Comparison of ENCODE assay signal across 26 cellular contexts in the genomic region with DNA sequence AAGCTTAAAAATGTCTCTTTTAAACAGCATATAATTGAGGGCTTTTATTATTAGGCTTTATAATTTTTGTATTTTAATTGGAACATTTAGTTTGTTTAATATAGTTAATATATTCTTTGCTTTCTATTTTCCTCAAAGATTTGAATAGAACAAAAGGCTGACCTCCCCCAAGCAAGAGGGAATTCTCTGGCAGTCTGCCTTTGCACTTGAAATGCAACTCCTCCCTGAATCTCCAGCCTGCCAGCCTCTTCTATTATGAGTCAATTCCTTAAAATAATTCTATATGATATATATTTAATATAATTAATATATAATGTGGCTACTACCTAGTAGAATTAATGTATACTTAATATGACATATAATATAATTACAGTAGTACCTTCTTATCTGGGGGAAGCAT.
DNase-seq lines count a peak whose midpoint lies in the region; ATAC-seq, FAIRE-seq and TF ChIP-seq lines count a peak whose summit lies in the region.
"Had no signal": no experiment of that assay in that cellular context is flagged by ENCODE, and none has a peak within 500 bp of the region (broad histone marks: within the 10 kb centered on the region; RNA-seq: fewer than 3 reads in every experiment).

No MANE protein-coding gene starts in this region.

- dilution Hi-C loops in endothelial cell of umbilical vein (cut with MboI; ENCODE audit: extremely low pct_ligation_motif_present, low sequenced_read_pairs): no loop called here

- no peak overlapping the region for H4K91ac ChIP-seq in H9 (ENCODE audit: insufficient read length, low read depth, low read length)

- no peak overlapping the region for H4K5ac ChIP-seq in H9 (ENCODE audit: insufficient read length, low read depth, low read length)

- no peak overlapping the region for H3K23ac ChIP-seq in H9 (ENCODE audit: insufficient read length, low read depth, low read length)

- H3K9me3 Mint-ChIP-seq in activated CD8-positive, alpha-beta T cell treated with anti-CD3 and anti-CD28 coated beads for 36 hours: no peaks in the 10 kb centered on the region
- no peaks in the 10 kb centered on the region for H3K9me3 Mint-ChIP-seq in H9
- H3K9me3 Mint-ChIP-seq: activated naive CD8-positive, alpha-beta T cell treated with anti-CD3 and anti-CD28 coated beads, Interleukin-2, amount 10 ng/mL, durations not matched to agents 7 days and 5 days; CD4-positive, CD25-positive, alpha-beta regulatory T cell; effector memory CD8-positive, alpha-beta T cell; memory B cell; natural killer cell treated with Interleukin-12 subunit alpha and Interleukin-12 subunit beta and Interleukin-15 and Interleukin-18, amount 100 ng/mL, for 72 hours had no signal

- H3K4me2 ChIP-seq in endothelial cell of umbilical vein (ENCODE audit: insufficient read depth, low read length) (no peak overlapping the region), H9 (ENCODE audit: insufficient read depth, insufficient read length, low read length) (no peak overlapping the region)
- H3K4me2 ChIP-seq: SK-N-SH had no signal

- no peak overlapping the region for H2BK15ac ChIP-seq in H9 (ENCODE audit: low read depth, low read length)

- H3K27ac ChIP-seq in SK-N-MC: 0 out of 2 replicates have a peak overlapping the region, but pooled peaks have one; percentile 34
- H3K27ac ChIP-seq in endothelial cell of umbilical vein (ENCODE audit: insufficient read depth, low read depth, low read length): no peak overlapping the region
- H3K27ac ChIP-seq in H9 (ENCODE audit: insufficient read length, low read depth, low read length): no peak overlapping the region
- H3K27ac ChIP-seq: foreskin keratinocyte, HL-60, parathyroid adenoma, stomach had no signal

- no peaks in the 10 kb centered on the region for H3K27me3 Mint-ChIP-seq in activated CD8-positive, alpha-beta T cell treated with anti-CD3 and anti-CD28 coated beads for 36 hours
- H3K27me3 Mint-ChIP-seq in H9 (ENCODE audit: low read depth): no peaks in the 10 kb centered on the region; the same call in 1 of the 2 replicates
- H3K27me3 Mint-ChIP-seq: activated naive CD8-positive, alpha-beta T cell treated with anti-CD3 and anti-CD28 coated beads, Interleukin-2, amount 10 ng/mL, durations not matched to agents 7 days and 5 days; CD4-positive, CD25-positive, alpha-beta regulatory T cell; effector memory CD8-positive, alpha-beta T cell; memory B cell; natural killer cell treated with Interleukin-12 subunit alpha and Interleukin-12 subunit beta and Interleukin-15 and Interleukin-18, amount 100 ng/mL, for 72 hours had no signal

- CTCF ChIA-PET in endothelial cell of umbilical vein (lab: Charles Lee): interaction anchor here (1.0 to 2.4 kb wide), 2 partner anchors 11 to 14 kb away, joined by 3 to 5 read pairs; no protein-coding TSS in a partner anchor
- CTCF ChIA-PET in activated CD8-positive, alpha-beta T cell treated with anti-CD3 and anti-CD28 coated beads for 36 hours (lab: Charles Lee): no interaction called here

- no peak for ATAC-seq in GM18873 (IDR thresholded peaks at IDR 0.05; ENCODE audit: low FRiP score, unreplicated experiment)
- ATAC-seq in activated CD8-positive, alpha-beta T cell treated with anti-CD3 and anti-CD28 coated beads for 36 hours: no peak
- ATAC-seq: effector memory CD8-positive, alpha-beta T cell; foreskin keratinocyte; natural killer cell treated with Interleukin-12 subunit alpha and Interleukin-12 subunit beta and Interleukin-15 and Interleukin-18, amount 100 ng/mL, for 72 hours had no signal

- intact Hi-C loops in endothelial cell of umbilical vein (cut with micrococcal nuclease): no loop called here
- intact Hi-C loops in activated CD8-positive, alpha-beta T cell treated with anti-CD3 and anti-CD28 coated beads for 36 hours (cut with micrococcal nuclease): no loop called here

- no peak for FAIRE-seq in endothelial cell of umbilical vein (lab: Jason Lieb, UNC)
- FAIRE-seq: urothelium cell line had no signal

- no peaks in the 10 kb centered on the region for H3K27me3 ChIP-seq in endothelial cell of umbilical vein (ENCODE audit: control insufficient read depth in 2 of 2, insufficient read depth in 2 of 2, low read length in 2 of 2)
- no peaks in the 10 kb centered on the region for H3K27me3 ChIP-seq in H9 (ENCODE audit: insufficient read depth, low read length)
- H3K27me3 ChIP-seq: foreskin keratinocyte, stomach had no signal

- H3T11ph ChIP-seq in H9 (ENCODE audit: low read length): no peak overlapping the region

- DNase-seq in Ammon's horn (ENCODE audit: low spot score) (peak; percentile 43), SK-N-MC (ENCODE audit: low read depth, low spot score) (no peak), endothelial cell of umbilical vein (ENCODE audit: low read depth, low spot score) (peak; percentile 30), myocyte (ENCODE audit: low read depth) (peak; percentile 58), H9 (no peak)
- DNase-seq in activated CD8-positive, alpha-beta T cell treated with anti-CD3 and anti-CD28 coated beads for 36 hours: no peak
- no peak for DNase-seq in activated CD4-positive, alpha-beta T cell treated with anti-CD3 and anti-CD28 coated beads, Interleukin-2, amount 50 U/mL, for 48 hours
- DNase-seq: ACHN; activated CD4-positive, alpha-beta T cell treated with anti-CD3 and anti-CD28 coated beads for 1 hour; activated naive CD8-positive, alpha-beta T cell treated with anti-CD3 and anti-CD28 coated beads, Interleukin-2, amount 10 ng/mL, durations not matched to agents 7 days and 5 days; CD4-positive, CD25-positive, alpha-beta regulatory T cell; DMS53; effector memory CD8-positive, alpha-beta T cell; foreskin keratinocyte; NCI-H1436 treated with DMSO at 0.1 percent for 48 hours; NCI-H2171 treated with DMSO at 0.1 percent for 48 hours; SK-N-SH; stimulated activated CD4-positive, alpha-beta T cell treated with anti-CD3 and anti-CD28 coated beads, Interleukin-2, amount 100 ng/mL, for 48 hours; stomach; T1000 had no signal

- no peak for TF ChIP-seq POLR2A in endothelial cell of umbilical vein (IDR thresholded peaks at IDR 0.05; ENCODE audit: low read depth, low read length)

- H3K18ac ChIP-seq in H9 (ENCODE audit: insufficient read length, low read depth, low read length): no peak overlapping the region

- H2AFZ ChIP-seq in endothelial cell of umbilical vein (ENCODE audit: low read depth, low read length) (no peak overlapping the region), H9 (ENCODE audit: low read length) (no peak overlapping the region)
- H2AFZ ChIP-seq: parathyroid adenoma had no signal

- no peak overlapping the region for H2BK12ac ChIP-seq in H9 (ENCODE audit: insufficient read length, low read depth, low read length)

- no peak overlapping the region for H2BK20ac ChIP-seq in H9 (ENCODE audit: low read depth, low read length, poor library complexity, severe bottlenecking)

- H3K9ac ChIP-seq in SK-N-MC (ENCODE audit: insufficient read length) (no peak overlapping the region), endothelial cell of umbilical vein (replicated peaks; ENCODE audit: extremely low read depth, insufficient read depth, low read length) (no peak overlapping the region), H9 (ENCODE audit: extremely low read depth, insufficient read length, low read length) (no peak overlapping the region)
- H3K9ac ChIP-seq: parathyroid adenoma, SK-N-SH had no signal

- H3K4me1 ChIP-seq in endothelial cell of umbilical vein (ENCODE audit: control insufficient read depth, extremely low read depth, insufficient read depth, low read length): no peaks in the 10 kb centered on the region
- no peaks in the 10 kb centered on the region for H3K4me1 ChIP-seq in H9 (ENCODE audit: insufficient read depth, low read length)
- H3K4me1 ChIP-seq: foreskin keratinocyte had no signal

- H4K20me1 ChIP-seq in endothelial cell of umbilical vein (replicated peaks; ENCODE audit: control insufficient read depth, extremely low read depth, insufficient read depth, low read length) (no peaks in the 10 kb centered on the region), H9 (ENCODE audit: control insufficient read depth, insufficient read depth, insufficient read length) (no peaks in the 10 kb centered on the region)

- peaks cover 27% of the 10 kb centered on the region for H3K4me1 Mint-ChIP-seq in activated CD8-positive, alpha-beta T cell treated with anti-CD3 and anti-CD28 coated beads for 36 hours (ENCODE audit: low read depth)
- H3K4me1 Mint-ChIP-seq in H9: peaks cover 7 to 10% of the 10 kb centered on the region in 2 experiments

- no peaks in the 10 kb centered on the region for H3K9me1 ChIP-seq in endothelial cell of umbilical vein (replicated peaks; ENCODE audit: control insufficient read depth, extremely low read depth, insufficient read depth, low read length)

- H3K79me1 ChIP-seq in H9 (ENCODE audit: insufficient read depth, low read depth, low read length, poor library complexity, severe bottlenecking): no peaks in the 10 kb centered on the region

- no peak overlapping the region for H2BK120ac ChIP-seq in H9 (ENCODE audit: low read depth, low read length, poor library complexity, severe bottlenecking)

- H3K36me3 Mint-ChIP-seq in activated CD8-positive, alpha-beta T cell treated with anti-CD3 and anti-CD28 coated beads for 36 hours (ENCODE audit: low read depth): peaks cover 10% of the 10 kb centered on the region
- peaks cover 0 to 6% (median 0%) of the 10 kb centered on the region in 3 experiments; a peak in 3 of 7 replicates for H3K36me3 Mint-ChIP-seq in H9 (ENCODE audit: insufficient read depth in 1 of 3, low read depth in 3 of 3)
- H3K36me3 Mint-ChIP-seq: natural killer cell treated with Interleukin-12 subunit alpha and Interleukin-12 subunit beta and Interleukin-15 and Interleukin-18, amount 100 ng/mL, for 72 hours had no signal

- H4K8ac ChIP-seq in H9 (replicated peaks; ENCODE audit: insufficient read length, low read depth, low read length): no peak overlapping the region

- H3K23me2 ChIP-seq in H9 (ENCODE audit: insufficient read length, low read depth, low read length, poor library complexity, severe bottlenecking): no peaks in the 10 kb centered on the region

- no peak for TF ChIP-seq CTCF in endothelial cell of umbilical vein (IDR thresholded peaks at IDR 0.05; ENCODE audit: extremely low read depth in 1 of 2, insufficient read depth in 1 of 2, low read depth in 1 of 2, low read length in 2 of 2)
- no peak for TF ChIP-seq CTCF in activated CD8-positive, alpha-beta T cell treated with anti-CD3 and anti-CD28 coated beads for 36 hours (IDR thresholded peaks at IDR 0.05)
- no peak for TF ChIP-seq CTCF in H9 (conservative IDR thresholded peaks at IDR 0.05)

- no peak overlapping the region for H3K14ac ChIP-seq in H9 (ENCODE audit: insufficient read depth, low read length)

- POLR2A ChIA-PET in endothelial cell of umbilical vein (lab: Charles Lee): no interaction called here
- POLR2A ChIA-PET in activated CD8-positive, alpha-beta T cell treated with anti-CD3 and anti-CD28 coated beads for 36 hours (lab: Charles Lee): no interaction called here

- no peak overlapping the region for H2BK5ac ChIP-seq in H9 (ENCODE audit: insufficient read length, low read length)

- H3K4me3 ChIP-seq in SK-N-MC (no peak overlapping the region), endothelial cell of umbilical vein (replicated peaks in 1 of 3; ENCODE audit: insufficient read depth in 1 of 3, low read depth in 1 of 3, low read length in 3 of 3) (no peak overlapping the region)
- H3K4me3 ChIP-seq: stomach had no signal

- H3K56ac ChIP-seq in H9 (ENCODE audit: insufficient read length, low read depth, low read length): no peak overlapping the region

- H3K79me2 ChIP-seq in endothelial cell of umbilical vein (ENCODE audit: control insufficient read depth, insufficient read depth, low read length) (peaks cover 10% of the 10 kb centered on the region), H9 (ENCODE audit: insufficient read depth, low read length) (no peaks in the 10 kb centered on the region)

- no peak overlapping the region for H2AK5ac ChIP-seq in H9 (ENCODE audit: insufficient read length, low read length)

- H3K27ac Mint-ChIP-seq in activated CD8-positive, alpha-beta T cell treated with anti-CD3 and anti-CD28 coated beads for 36 hours: no peak overlapping the region
- H3K27ac Mint-ChIP-seq in H9: no peak overlapping the region
- H3K27ac Mint-ChIP-seq: activated naive CD8-positive, alpha-beta T cell treated with anti-CD3 and anti-CD28 coated beads, Interleukin-2, amount 10 ng/mL, durations not matched to agents 7 days and 5 days had no signal

- no peak overlapping the region for H3K4ac ChIP-seq in H9 (ENCODE audit: low read depth, low read length)

- H3K36me3 ChIP-seq in SK-N-MC (ENCODE audit: insufficient read depth, low read length): no peaks in the 10 kb centered on the region
- H3K36me3 ChIP-seq in endothelial cell of umbilical vein (ENCODE audit: control insufficient read depth in 2 of 2, extremely low read depth in 1 of 2, insufficient read depth in 2 of 2, low read length in 2 of 2): no peaks in the 10 kb centered on the region

- no TSS peak for BruUV-seq in endothelial cell of umbilical vein (replicated peaks; lab: Mats Ljungman, UMichigan)

- no peak overlapping the region for H3K4me3 Mint-ChIP-seq in activated CD8-positive, alpha-beta T cell treated with anti-CD3 and anti-CD28 coated beads for 36 hours
- no peak overlapping the region for H3K4me3 Mint-ChIP-seq in H9
- H3K4me3 Mint-ChIP-seq: activated naive CD8-positive, alpha-beta T cell treated with anti-CD3 and anti-CD28 coated beads, Interleukin-2, amount 10 ng/mL, durations not matched to agents 7 days and 5 days; CD4-positive, CD25-positive, alpha-beta regulatory T cell; memory B cell had no signal

- no peaks in the 10 kb centered on the region for H3K9me3 ChIP-seq in SK-N-MC (ENCODE audit: low read depth, low read length)
- no peaks in the 10 kb centered on the region for H3K9me3 ChIP-seq in endothelial cell of umbilical vein (replicated peaks; ENCODE audit: control insufficient read depth, insufficient read depth, low read length)
- no peaks in the 10 kb centered on the region for H3K9me3 ChIP-seq in H9 (ENCODE audit: control insufficient read depth, low read depth, low read length)
- H3K9me3 ChIP-seq: SK-N-SH, stomach had no signal

Comparison
In these comparisons a context has a peak if more than half of its experiments do, and no peak if none do; other contexts are left out.
1. DNase-seq: peak in Ammon's horn (single experiment), endothelial cell of umbilical vein (single experiment) and myocyte (single experiment); none in SK-N-MC (single experiment), activated CD8-positive, alpha-beta T cell treated with anti-CD3 and anti-CD28 coated beads for 36 hours (single experiment), activated CD4-positive, alpha-beta T cell treated with anti-CD3 and anti-CD28 coated beads, Interleukin-2, amount 50 U/mL, for 48 hours (0 of 2) and H9 (single experiment).